18 cellular contexts compared by ENCODE assay signal in the genomic region with DNA sequence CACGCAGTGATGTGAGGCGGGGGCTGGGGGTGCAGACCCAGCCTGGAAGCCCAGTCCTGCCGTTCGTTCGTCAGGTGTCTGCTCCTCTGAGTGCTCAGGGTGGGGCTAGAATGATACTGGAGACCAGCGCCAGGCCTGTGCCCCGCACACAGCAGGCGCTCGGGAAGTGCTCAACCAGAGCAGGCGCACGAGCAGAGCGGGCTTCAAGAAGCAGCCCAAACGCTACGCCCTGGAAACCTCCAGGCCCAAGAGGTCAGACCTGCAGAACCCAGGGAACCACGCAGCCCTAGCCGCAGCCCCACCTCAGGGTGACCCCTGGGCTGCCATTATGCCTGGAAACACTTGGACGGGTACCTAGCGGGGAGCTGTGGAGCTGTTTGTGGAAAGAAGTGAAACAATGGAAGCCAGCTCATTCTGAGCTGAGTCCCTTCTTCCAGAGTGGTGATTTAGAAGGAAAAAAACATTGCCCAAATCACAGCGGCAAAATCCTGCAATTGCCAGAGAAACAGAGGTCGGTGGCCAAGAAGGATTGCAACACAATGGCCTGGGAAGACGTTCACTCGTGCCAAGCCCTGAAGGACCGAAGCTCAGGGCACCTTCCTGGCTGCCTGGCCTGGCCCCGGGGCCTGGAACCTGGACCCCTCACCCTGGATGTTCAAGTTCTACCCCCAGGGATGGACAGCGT. TPM values are rescaled to one million over a fixed set of nuclear protein-coding genes. Genes with fewer than 3 reads are reported as not detected.
DNase-seq lines count a peak whose midpoint lies in the region; ATAC-seq and TF ChIP-seq lines count a peak whose summit lies in the region.
"Had no signal": no experiment of that assay in that cellular context is flagged by ENCODE, and none has a peak within 500 bp of the region (broad histone marks: within the 10 kb centered on the region; RNA-seq: fewer than 3 reads in every experiment).

No MANE protein-coding gene starts in this region.

- TF ChIP-seq POLR2A in esophagus squamous epithelium (IDR thresholded peaks at IDR 0.05), result no peak
- TF ChIP-seq POLR2A in thyroid gland (IDR thresholded peaks at IDR 0.05), result no peak

- WGBS in esophagus squamous epithelium, 2 donors, result 45% methylated on average over 8 of the region's 25 CpGs; no CpG with 5 or more reads in 1 of the 2 donors
- 67 to 83% methylated on average over 17 to 20 of the region's 25 CpGs for whole genome bisulfite sequencing in thyroid gland, 2 donors

- intact Hi-C loops in esophagus squamous epithelium (cut with DNase I) (no loop called here), thyroid gland (cut with DNase I) (no loop called here)

- peak overlapping the region; percentile 39 to 73 (median 54) for H3K27ac ChIP-seq in esophagus squamous epithelium
- H3K27ac ChIP-seq in thyroid gland, result peak overlapping the region in 2 of 3 donors; percentile 26 to 45
- H3K27ac ChIP-seq: KMS-11, SJSA1 had no signal

- H3K36me3 ChIP-seq in esophagus squamous epithelium (no peaks in the 10 kb centered on the region), thyroid gland (no peaks in the 10 kb centered on the region)
- H3K36me3 ChIP-seq: SJSA1 had no signal

- DNase-seq in GM04503 (ENCODE audit: low read depth) (peak; percentile 5), esophagus squamous epithelium (lab: John Stamatoyannopoulos, UW) (no peak), medulla oblongata (ENCODE audit: extremely low spot score) (peak; percentile 70), thyroid gland (no peak), Kasumi-1 (lab: John Stamatoyannopoulos, UW) (no peak), NCI-H1930 (lab: John Stamatoyannopoulos, UW) (no peak), SKM-1 (lab: John Stamatoyannopoulos, UW; ENCODE audit: unreplicated experiment) (no peak)
- DNase-seq: activated CD4-positive, alpha-beta T cell treated with anti-CD3 and anti-CD28 coated beads for 36 hours; glutamatergic neuron; immature natural killer cell; mesendoderm; NCI-H1417; NCI-H226; T-helper 9 cell had no signal

- no peak for ATAC-seq in GM21447 (IDR thresholded peaks at IDR 0.05; ENCODE audit: unreplicated experiment)
- ATAC-seq: activated CD4-positive, alpha-beta T cell treated with anti-CD3 and anti-CD28 coated beads for 36 hours; activated naive CD4-positive, alpha-beta T cell treated with anti-CD3 and anti-CD28 coated beads, Interleukin-2, amount 50 U/mL, for 72 hours had no signal

- H3K4me1 ChIP-seq in esophagus squamous epithelium, result peaks cover 0 to 44% (median 23%) of the 10 kb centered on the region in 3 donors
- peaks cover 0 to 19% of the 10 kb centered on the region in 2 donors for H3K4me1 ChIP-seq in thyroid gland
- H3K4me1 ChIP-seq: SJSA1 had no signal

- no peak overlapping the region for H3K4me3 ChIP-seq in esophagus squamous epithelium
- no peak overlapping the region for H3K4me3 ChIP-seq in thyroid gland (replicated peaks in 1 of 3)
- H3K4me3 ChIP-seq: SJSA1 had no signal

- H3K27me3 ChIP-seq in esophagus squamous epithelium (peaks cover 0 to 7% (median 0%) of the 10 kb centered on the region in 4 donors), thyroid gland (no peaks in the 10 kb centered on the region)
- H3K27me3 ChIP-seq: SJSA1 had no signal

- TF ChIP-seq CTCF in esophagus squamous epithelium (IDR thresholded peaks at IDR 0.05) (no peak), thyroid gland (IDR thresholded peaks at IDR 0.05) (no peak)

- H3K9me3 ChIP-seq in esophagus squamous epithelium (peaks cover 0 to 2% (median 0%) of the 10 kb centered on the region in 3 donors), thyroid gland (no peaks in the 10 kb centered on the region)
- H3K9me3 ChIP-seq: SJSA1 had no signal

RNA-seq across cellular contexts. Expression of gene DIO3, which starts 40.5 kb away (rescaled TPM):
- total RNA-seq in esophagus squamous epithelium (1 to 10 TPM in 1 of 4 donors, under 1 TPM in 3; 0.18 to 4.0 (median 0.53) TPM), thyroid gland (10 to 100 TPM in 1 of 4 donors, 1 to 10 TPM in 3; 7.0 to 10.7 (median 7.6) TPM)
- total RNA-seq: activated CD4-positive, alpha-beta T cell treated with anti-CD3 and anti-CD28 coated beads for 36 hours; activated naive CD4-positive, alpha-beta T cell treated with anti-CD3 and anti-CD28 coated beads, Interleukin-2, amount 50 U/mL, for 72 hours; SJSA1 had no signal

Comparison
In these comparisons a context has a peak if more than half of its experiments do, and no peak if none do; other contexts are left out.
1. DNase-seq: peak in GM04503 (single experiment) and medulla oblongata (single experiment); none in esophagus squamous epithelium (single experiment), thyroid gland (0 of 2), Kasumi-1 (0 of 2), NCI-H1930 (0 of 2) and SKM-1 (single experiment).